ENCODE assay signal across 8 cellular contexts in genomic region chr14:23660290-23661226, GRCh38. TPM values are rescaled to one million over a fixed set of nuclear protein-coding genes. Genes with fewer than 3 reads are reported as not detected.
DNase-seq lines count a peak whose midpoint lies in the region; ATAC-seq and TF ChIP-seq lines count a peak whose summit lies in the region.
"Had no signal": no experiment of that assay in that cellular context is flagged by ENCODE, and none has a peak within 500 bp of the region (broad histone marks: within the 10 kb centered on the region; RNA-seq: fewer than 3 reads in every experiment).

No MANE protein-coding gene starts in this region.

- DNase-seq in GM13976 (ENCODE audit: low spot score), result peak; percentile 57
- DNase-seq in amygdala (lab: John Stamatoyannopoulos, UW), result peak in 33 of 56 donors; percentile 6 to 63 (median 28)
- peak; percentile 64 to 82 (median 69) for DNase-seq in ovary
- DNase-seq in HuH-7.5 (ENCODE audit: low spot score), result no peak
- no peak for DNase-seq in epidermal melanocyte (ENCODE audit: insufficient read length, low spot score)
- DNase-seq: Calu3 had no signal

- H3K27ac ChIP-seq in ovary, result peak overlapping the region in 1 of 2 donors; percentile 50

- intact Hi-C loops in ovary (cut with DNase I), result no loop called here

- no peak for TF ChIP-seq EP300 in ovary (IDR thresholded peaks at IDR 0.05)

- ATAC-seq in GM19467 (IDR thresholded peaks at IDR 0.05; ENCODE audit: unreplicated experiment) (peak; percentile 79), HG02884 (IDR thresholded peaks at IDR 0.05; ENCODE audit: unreplicated experiment) (no peak)

- TF ChIP-seq CTCF in GM13976 (IDR thresholded peaks at IDR 0.05; ENCODE audit: borderline replicate concordance, control extremely low read depth, extremely low read depth, insufficient read depth, missing control alignments) (no peak), ovary (IDR thresholded peaks at IDR 0.05) (no peak)

- in situ Hi-C loops in GM13976 (cut with MboI; ENCODE audit: low sequenced_read_pairs, unreplicated experiment), result no loop called here

- no peak overlapping the region for H3K4me3 ChIP-seq in ovary

- peaks cover 14% of the 10 kb centered on the region for H3K4me1 ChIP-seq in ovary (ENCODE audit: insufficient read depth)

- no peaks in the 10 kb centered on the region for H3K36me3 ChIP-seq in ovary

- TF ChIP-seq POLR2A in ovary (IDR thresholded peaks at IDR 0.05), result no peak

- H3K27me3 ChIP-seq in ovary, result no peaks in the 10 kb centered on the region

- 34 to 48% (median 39%) methylated on average over 11 of the region's 11 CpGs for WGBS in ovary, 3 donors

- no peaks in the 10 kb centered on the region for H3K9me3 ChIP-seq in ovary

RNA-seq across cellular contexts. Expression of gene DHRS2, which starts 24.4 kb away (rescaled TPM):
- total RNA-seq in ovary, result 10 to 100 TPM in 4 of 7 donors, 1 to 10 TPM in 3; 1.6 to 46.6 (median 14.9) TPM
- 10 to 100 TPM; 12.5 to 28.5 TPM for polyA plus RNA-seq in ovary

Comparison
In these comparisons a context has a peak if more than half of its experiments do, and no peak if none do; other contexts are left out.
1. DNase-seq: peak in GM13976 (single experiment), amygdala (33 of 56) and ovary (5 of 5); none in HuH-7.5 (single experiment) and epidermal melanocyte (single experiment).